In the genomic region with DNA sequence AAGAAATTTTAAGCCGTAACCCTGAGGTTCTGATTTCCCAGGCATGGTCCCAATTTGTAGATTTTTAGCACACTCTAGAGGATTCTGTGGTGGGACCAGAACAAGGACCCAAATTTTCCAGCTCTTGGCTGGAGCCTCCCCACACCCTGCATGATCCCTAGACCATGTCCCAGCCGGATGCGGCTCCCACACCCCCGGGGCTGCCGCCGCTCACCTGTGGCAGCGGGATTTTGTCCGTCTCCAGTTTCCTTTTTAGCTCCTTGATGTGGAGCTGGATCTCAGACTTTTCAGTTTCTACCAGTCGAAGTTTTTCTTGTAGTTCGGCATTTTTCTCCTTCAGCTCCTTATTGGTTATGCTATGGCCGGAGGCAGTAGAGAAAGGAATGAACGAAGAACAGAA, we compare ENCODE assay signal across 14 cellular contexts. TPM values are rescaled to one million over a fixed set of nuclear protein-coding genes. Genes with fewer than 3 reads are reported as not detected.
"Had no signal": no experiment of that assay in that cellular context is flagged by ENCODE, and none has a peak within 500 bp of the region (broad histone marks: within the 10 kb centered on the region; RNA-seq: fewer than 3 reads in every experiment).

No MANE protein-coding gene starts in this region.

RNA-seq across cellular contexts. Expression of gene GOLGA6L7, which starts 4.9 kb away (rescaled TPM):
- total RNA-seq: stomach, subcutaneous adipose tissue, suprapubic skin, temporal lobe, thoracic aorta, thyroid gland, tibial nerve, transverse colon, upper lobe of left lung, upper lobe of right lung, ureter, urinary bladder, uterus, vagina had no signal
